ENCODE assay signal across 8 cellular contexts in the genomic region with DNA sequence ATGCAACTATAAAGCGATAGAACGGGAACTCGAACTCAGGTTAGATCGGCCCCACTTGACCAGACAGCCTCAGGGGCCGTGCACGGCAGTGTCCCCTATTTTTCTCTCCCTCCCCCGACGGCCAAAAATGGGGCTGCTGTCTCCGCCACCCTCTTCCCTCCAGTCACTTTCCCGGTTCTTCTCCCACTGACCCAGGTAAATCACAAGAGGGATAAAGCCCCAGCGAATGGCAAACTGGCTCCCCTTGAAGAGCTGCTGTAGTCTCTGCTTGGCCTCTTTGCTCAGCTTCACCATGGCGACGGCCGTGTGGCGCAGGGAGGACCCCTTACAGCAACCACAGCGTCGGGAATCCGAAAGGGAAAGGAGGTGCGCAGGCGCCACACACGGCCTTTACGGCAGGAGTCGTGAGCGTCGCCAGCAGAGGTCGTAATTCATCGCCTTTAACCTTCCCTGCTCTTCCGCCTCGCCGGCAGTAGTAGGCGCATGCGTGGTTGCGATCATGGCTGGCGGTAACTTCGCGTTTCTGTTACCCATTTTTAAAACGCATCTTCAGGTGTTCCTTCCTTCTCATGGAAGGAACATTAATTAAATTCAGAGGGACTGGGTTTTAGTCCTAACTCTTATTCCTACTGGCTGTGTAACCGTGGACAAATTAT. TPM values are rescaled to one million over a fixed set of nuclear protein-coding genes. Genes with fewer than 3 reads are reported as not detected.
DNase-seq lines count a peak whose midpoint lies in the region; ATAC-seq lines count a peak whose summit lies in the region.

Gene TOMM7 (minus strand): TSS at position 364 of the 656 bp plus-strand sequence. CDS start 70 bp downstream, at position 294.

- H3K27ac Mint-ChIP-seq in activated CD4-positive, alpha-beta T cell treated with anti-CD3 and anti-CD28 coated beads, Interleukin-2, amount 10 ng/mL, durations not matched to agents 7 days and 5 days, result peak within 1 kb of the TSS; percentile 93

- peaks cover 14% of the 10 kb centered on the region for H3K36me3 Mint-ChIP-seq in activated CD4-positive, alpha-beta T cell treated with anti-CD3 and anti-CD28 coated beads, Interleukin-2, amount 10 ng/mL, durations not matched to agents 7 days and 5 days (ENCODE audit: low read depth)

- peak within 1 kb of the TSS; percentile 99 for H3K4me3 Mint-ChIP-seq in activated CD4-positive, alpha-beta T cell treated with anti-CD3 and anti-CD28 coated beads, Interleukin-2, amount 10 ng/mL, durations not matched to agents 7 days and 5 days

- peaks cover 2% of the 10 kb centered on the region for H3K9me3 Mint-ChIP-seq in activated CD4-positive, alpha-beta T cell treated with anti-CD3 and anti-CD28 coated beads, Interleukin-2, amount 10 ng/mL, durations not matched to agents 7 days and 5 days

- POLR2A ChIA-PET in activated CD4-positive, alpha-beta T cell treated with anti-CD3 and anti-CD28 coated beads, Interleukin-2, amount 10 ng/mL, durations not matched to agents 7 days and 5 days (lab: Charles Lee), result no interaction called here

- peaks cover 38% of the 10 kb centered on the region for H3K4me1 Mint-ChIP-seq in activated CD4-positive, alpha-beta T cell treated with anti-CD3 and anti-CD28 coated beads, Interleukin-2, amount 10 ng/mL, durations not matched to agents 7 days and 5 days

- intact Hi-C loops in left colon (cut with DNase I, micrococcal nuclease), result loop anchor here in 1 of 2 donors (10.0 kb wide), 1 partner anchor 192 kb away; the partner anchor contains the start of gene HYCC1

- ATAC-seq in GM19328 (IDR thresholded peaks at IDR 0.05; ENCODE audit: unreplicated experiment) (peak; percentile 68), HG03520 (IDR thresholded peaks at IDR 0.05; ENCODE audit: unreplicated experiment) (peak; percentile 78), left colon (peak; percentile 99)

- CTCF ChIA-PET in activated CD4-positive, alpha-beta T cell treated with anti-CD3 and anti-CD28 coated beads, Interleukin-2, amount 10 ng/mL, durations not matched to agents 7 days and 5 days (lab: Charles Lee), result no interaction called here

- peaks cover 24% of the 10 kb centered on the region for H3K27me3 Mint-ChIP-seq in activated CD4-positive, alpha-beta T cell treated with anti-CD3 and anti-CD28 coated beads, Interleukin-2, amount 10 ng/mL, durations not matched to agents 7 days and 5 days

- DNase-seq in C1 segment of cervical spinal cord (lab: John Stamatoyannopoulos, UW) (peak; percentile 34 to 89 (median 81)), NCI-H69 (lab: John Stamatoyannopoulos, UW) (peak; percentile 99), cortex of kidney (lab: John Stamatoyannopoulos, UW) (peak; percentile 11), left colon (peak; percentile 90 to 91)
- peak; percentile 90 for DNase-seq in activated CD4-positive, alpha-beta T cell treated with anti-CD3 and anti-CD28 coated beads, Interleukin-2, amount 10 ng/mL, durations not matched to agents 7 days and 5 days
- peak; percentile 89 for DNase-seq in stimulated activated CD4-positive, alpha-beta T cell treated with anti-CD3 and anti-CD28 coated beads, Interleukin-1b, Interleukin-23, amount 100 ng/mL, for 48 hours

RNA-seq across cellular contexts. Expression of gene TOMM7, which starts in this region (rescaled TPM):
- 100 to 1,000 TPM; 188 to 288 TPM for total RNA-seq in activated CD4-positive, alpha-beta T cell treated with anti-CD3 and anti-CD28 coated beads, Interleukin-2, amount 10 ng/mL, durations not matched to agents 7 days and 5 days
- 100 to 1,000 TPM; 207 to 251 TPM for total RNA-seq in left colon

Comparison
In these comparisons a context has a peak if more than half of its experiments do, and no peak if none do; other contexts are left out.
1. Peak in every context shown above with its lines: DNase-seq and ATAC-seq.
2. DNase-seq: peak in every context shown above with its lines; median percentile 99 in NCI-H69; 90 in left colon; 90 in activated CD4-positive, alpha-beta T cell treated with anti-CD3 and anti-CD28 coated beads, Interleukin-2, amount 10 ng/mL, durations not matched to agents 7 days and 5 days; 89 in stimulated activated CD4-positive, alpha-beta T cell treated with anti-CD3 and anti-CD28 coated beads, Interleukin-1b, Interleukin-23, amount 100 ng/mL, for 48 hours; 81 in C1 segment of cervical spinal cord; 11 in cortex of kidney.